In genomic region chr15:101008158-101009139, GRCh38 we compare ENCODE assay signal across 8 cellular contexts.
A peak's percentile ranks its signal among the peaks of the same experiment; 100 is the strongest.
DNase-seq lines count a peak whose midpoint lies in the region; ATAC-seq and TF ChIP-seq lines count a peak whose summit lies in the region.

No MANE protein-coding gene starts in this region.

- H3K27ac ChIP-seq in DND-41 (ENCODE audit: low read length): no peak overlapping the region
- no peak overlapping the region for H3K27ac ChIP-seq in RWPE2 (ENCODE audit: poor library complexity, severe bottlenecking)

- H4K20me1 ChIP-seq in DND-41 (ENCODE audit: insufficient read depth, low read length): no peaks in the 10 kb centered on the region

- TF ChIP-seq CTCF in DND-41 (IDR thresholded peaks at IDR 0.05; ENCODE audit: borderline replicate concordance, extremely low read depth, low read length, poor library complexity, severe bottlenecking): peak; percentile 87
- TF ChIP-seq CTCF in RWPE2 (IDR thresholded peaks at IDR 0.05; ENCODE audit: poor library complexity, severe bottlenecking): peak; percentile 100

- H3K4me2 ChIP-seq in DND-41 (ENCODE audit: insufficient read depth, low read length): peak overlapping the region; percentile 71

- H3K4me1 ChIP-seq in DND-41 (ENCODE audit: insufficient read depth, low read length) (peaks cover 6% of the 10 kb centered on the region; the same call in 1 of the 2 replicates), RWPE2 (ENCODE audit: insufficient read depth, poor library complexity, severe bottlenecking) (peaks cover 2% of the 10 kb centered on the region)

- no peaks in the 10 kb centered on the region for H3K79me2 ChIP-seq in DND-41 (ENCODE audit: insufficient read depth, low read length)

- H3K27me3 ChIP-seq in DND-41 (ENCODE audit: insufficient read depth, low read length, poor library complexity) (no peaks in the 10 kb centered on the region), RWPE2 (ENCODE audit: insufficient read depth, poor library complexity, severe bottlenecking) (no peaks in the 10 kb centered on the region)

- H2AFZ ChIP-seq in DND-41 (ENCODE audit: low read depth, low read length): peak overlapping the region; percentile 91

- H3K36me3 ChIP-seq in DND-41 (ENCODE audit: insufficient read depth, low read length) (no peaks in the 10 kb centered on the region), RWPE2 (ENCODE audit: low read depth) (peaks cover 11% of the 10 kb centered on the region; the same call in 1 of the 2 replicates)

- ATAC-seq in DND-41 (ENCODE audit: insufficient read depth, low read depth): peak; percentile 92
- peak; percentile 87 for ATAC-seq in GM21825 (IDR thresholded peaks at IDR 0.05; ENCODE audit: unreplicated experiment)
- ATAC-seq in RWPE2 (ENCODE audit: low read depth): peak; percentile 84

- H3K9ac ChIP-seq in DND-41 (ENCODE audit: low read depth, low read length): peak overlapping the region; percentile 55

- H3K4me3 ChIP-seq in DND-41 (ENCODE audit: low read depth in 1 of 2, low read length in 2 of 2): peak overlapping the region; percentile 29 to 66; a peak in 3 of 4 replicates
- peak overlapping the region; percentile 36 for H3K4me3 ChIP-seq in RWPE2 (ENCODE audit: severe bottlenecking)

- no peaks in the 10 kb centered on the region for H3K9me3 ChIP-seq in DND-41 (ENCODE audit: insufficient read depth, low read length, severe bottlenecking)
- H3K9me3 ChIP-seq in RWPE2 (ENCODE audit: severe bottlenecking): no peaks in the 10 kb centered on the region

- DNase-seq in DND-41 (peak; percentile 72), Kasumi-1 (lab: John Stamatoyannopoulos, UW) (peak; percentile 74 to 78), RWPE2 (ENCODE audit: low spot score) (peak; percentile 86), activated gamma-delta T cell treated with Interleukin-2 at 50 U/mL for 16 hours (peak; percentile 86), globus pallidus (ENCODE audit: low spot score) (peak; percentile 40), nucleus accumbens (lab: John Stamatoyannopoulos, UW) (peak in 46 of 56 donors; percentile 11 to 83 (median 40)), superior temporal gyrus (ENCODE audit: extremely low spot score) (peak; percentile 73)
